Comparison of ENCODE assay signal across 16 cellular contexts in the genomic region with DNA sequence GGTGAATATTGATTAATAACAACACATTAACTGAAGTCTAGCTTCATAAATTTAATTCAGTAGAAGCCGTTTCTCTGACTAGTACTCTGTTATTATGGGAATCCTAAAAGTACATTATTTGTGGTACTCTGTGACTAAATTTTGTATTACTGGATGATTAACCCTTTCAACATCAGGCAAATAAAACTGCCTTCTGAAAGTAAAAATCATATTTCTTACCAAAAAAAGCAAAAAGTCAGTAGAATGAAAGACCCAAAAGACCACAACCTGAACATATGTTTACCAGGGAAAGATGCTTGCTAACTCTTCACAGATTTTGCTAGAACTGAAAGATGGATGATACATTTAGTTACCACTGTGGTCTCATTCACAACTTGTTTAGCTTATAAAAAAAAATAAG.
"Had no signal": no experiment of that assay in that cellular context is flagged by ENCODE, and none has a peak within 500 bp of the region (broad histone marks: within the 10 kb centered on the region; RNA-seq: fewer than 3 reads in every experiment).

No MANE protein-coding gene starts in this region.

- H3K9me3 ChIP-seq: body of pancreas, gastroesophageal sphincter, heart right ventricle, ovary, suprapubic skin, upper lobe of right lung had no signal

- DNase-seq: activated CD4-positive, alpha-beta T cell treated with anti-CD3 and anti-CD28 coated beads, Interleukin-2, amount 50 U/mL, for 48 hours; activated CD4-positive, CD25-positive, alpha-beta regulatory T cell treated with anti-CD3 and anti-CD28 coated beads, Interleukin-2, amount 50 U/mL, for 72 hours; activated naive CD8-positive, alpha-beta T cell treated with anti-CD3 and anti-CD28 coated beads for 36 hours; activated T-cell treated with anti-CD3 and anti-CD28 coated beads, Interleukin-2, amount 50 U/mL, for 24 hours; amygdala; ovary; stimulated activated CD4-positive, alpha-beta T cell treated with anti-CD3 and anti-CD28 coated beads, Interleukin-2, amount 100 ng/mL, for 48 hours; T-cell; T1000; upper lobe of right lung had no signal

- H3K9ac ChIP-seq: neural progenitor cell had no signal

- H3K4me3 Mint-ChIP-seq: activated naive CD8-positive, alpha-beta T cell treated with anti-CD3 and anti-CD28 coated beads for 36 hours; activated T-cell treated with anti-CD3 and anti-CD28 coated beads, Interleukin-2, amount 50 U/mL, for 24 hours; naive B cell; neural progenitor cell; T-cell had no signal

- H3K27me3 ChIP-seq: body of pancreas, gastroesophageal sphincter, heart right ventricle, neural progenitor cell, ovary, suprapubic skin, upper lobe of right lung had no signal

- H3K9me3 Mint-ChIP-seq: activated naive CD8-positive, alpha-beta T cell treated with anti-CD3 and anti-CD28 coated beads for 36 hours; activated T-cell treated with anti-CD3 and anti-CD28 coated beads, Interleukin-2, amount 50 U/mL, for 24 hours; naive B cell; neural progenitor cell; T-cell had no signal

- ATAC-seq: gastroesophageal sphincter had no signal

- H3K4me3 ChIP-seq: body of pancreas, gastroesophageal sphincter, heart right ventricle, neural progenitor cell, ovary, suprapubic skin, upper lobe of right lung had no signal

- H3K4me2 ChIP-seq: neural progenitor cell had no signal

- H3K36me3 ChIP-seq: neural progenitor cell, ovary, suprapubic skin, upper lobe of right lung had no signal

- H3K27me3 Mint-ChIP-seq: activated naive CD8-positive, alpha-beta T cell treated with anti-CD3 and anti-CD28 coated beads for 36 hours; activated T-cell treated with anti-CD3 and anti-CD28 coated beads, Interleukin-2, amount 50 U/mL, for 24 hours; naive B cell; T-cell had no signal

- H3K36me3 Mint-ChIP-seq: naive B cell, neural progenitor cell had no signal

- H3K27ac Mint-ChIP-seq: activated naive CD8-positive, alpha-beta T cell treated with anti-CD3 and anti-CD28 coated beads for 36 hours; naive B cell; neural progenitor cell; T-cell had no signal

- H3K4me1 Mint-ChIP-seq: naive B cell, neural progenitor cell had no signal

- H3K27ac ChIP-seq: body of pancreas, gastroesophageal sphincter, heart right ventricle, neural progenitor cell, ovary, suprapubic skin, upper lobe of right lung had no signal

- H2AFZ ChIP-seq: neural progenitor cell had no signal

- H3K4me1 ChIP-seq: body of pancreas, gastroesophageal sphincter, neural progenitor cell, suprapubic skin, upper lobe of right lung had no signal
